ENCODE assay signal across 13 cellular contexts in the genomic region with DNA sequence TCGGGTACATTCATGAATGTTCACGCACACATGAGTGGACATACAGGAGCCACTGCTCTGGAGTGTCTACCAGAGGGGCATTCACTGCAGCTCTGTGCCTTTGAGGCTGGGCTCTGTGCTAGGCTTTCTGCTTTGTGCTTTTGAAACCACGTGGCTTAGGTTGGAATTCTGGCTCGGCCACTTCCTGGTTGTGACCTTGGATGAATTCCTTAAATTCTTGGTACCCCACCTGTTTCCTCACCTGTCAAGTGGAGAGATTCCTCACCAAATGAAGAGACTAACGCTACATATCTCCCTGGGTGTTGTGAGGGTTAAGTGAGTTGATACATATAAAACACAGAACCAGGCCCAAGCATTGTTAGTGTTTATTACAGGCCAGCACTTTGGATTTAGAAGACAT.
"Had no signal": no experiment of that assay in that cellular context is flagged by ENCODE, and none has a peak within 500 bp of the region (broad histone marks: within the 10 kb centered on the region; RNA-seq: fewer than 3 reads in every experiment).

No MANE protein-coding gene starts in this region.

- ATAC-seq: activated naive CD8-positive, alpha-beta T cell treated with anti-CD3 and anti-CD28 coated beads, Interleukin-2, amount 50 U/mL, for 24 hours had no signal

- H3K9me3 Mint-ChIP-seq: activated naive CD8-positive, alpha-beta T cell treated with anti-CD3 and anti-CD28 coated beads, Interleukin-2, amount 50 U/mL, for 24 hours; activated T-cell treated with anti-CD3 and anti-CD28 coated beads, Interleukin-2, amount 50 U/mL, for 24 hours; stimulated activated naive CD8-positive, alpha-beta T cell treated with anti-CD3 and anti-CD28 coated beads, Interleukin-15, Interleukin-2, amounts not matched to agents 100 ng/mL and 50 ng/mL, for 24 hours had no signal

- H3K27ac ChIP-seq: ascending aorta, esophagus squamous epithelium, parathyroid adenoma, testis, VCaP had no signal

- H3K36me3 ChIP-seq: ascending aorta, esophagus squamous epithelium had no signal

- H3K9me3 ChIP-seq: ascending aorta, esophagus squamous epithelium, testis had no signal

- H3K27me3 Mint-ChIP-seq: activated CD4-positive, alpha-beta T cell treated with anti-CD3 and anti-CD28 coated beads, Interleukin-2, amount 10 ng/mL, durations not matched to agents 24 days and 14 days; activated naive CD8-positive, alpha-beta T cell treated with anti-CD3 and anti-CD28 coated beads, Interleukin-2, amount 50 U/mL, for 24 hours; activated T-cell treated with anti-CD3 and anti-CD28 coated beads, Interleukin-2, amount 50 U/mL, for 24 hours; stimulated activated naive CD8-positive, alpha-beta T cell treated with anti-CD3 and anti-CD28 coated beads, Interleukin-15, Interleukin-2, amounts not matched to agents 100 ng/mL and 50 ng/mL, for 24 hours had no signal

- H3K4me3 Mint-ChIP-seq: activated CD4-positive, alpha-beta T cell treated with anti-CD3 and anti-CD28 coated beads, Interleukin-2, amount 10 ng/mL, durations not matched to agents 24 days and 14 days; activated naive CD8-positive, alpha-beta T cell treated with anti-CD3 and anti-CD28 coated beads, Interleukin-2, amount 50 U/mL, for 24 hours; activated T-cell treated with anti-CD3 and anti-CD28 coated beads, Interleukin-2, amount 50 U/mL, for 24 hours; stimulated activated naive CD8-positive, alpha-beta T cell treated with anti-CD3 and anti-CD28 coated beads, Interleukin-15, Interleukin-2, amounts not matched to agents 100 ng/mL and 50 ng/mL, for 24 hours had no signal

- DNase-seq: activated CD4-positive, alpha-beta T cell treated with anti-CD3 and anti-CD28 coated beads, Interleukin-2, amount 10 ng/mL, durations not matched to agents 24 days and 14 days; activated gamma-delta T cell treated with Interleukin-2 at 50 U/mL for 16 hours; activated naive CD8-positive, alpha-beta T cell treated with anti-CD3 and anti-CD28 coated beads, Interleukin-2, amount 50 U/mL, for 24 hours; activated T-cell treated with anti-CD3 and anti-CD28 coated beads, Interleukin-2, amount 50 U/mL, for 24 hours; esophagus squamous epithelium; foreskin fibroblast; stimulated activated CD4-positive, alpha-beta T cell treated with anti-CD3 and anti-CD28 coated beads, Interleukin-4, amount 100 ng/mL, for 1 hour; stimulated activated CD8-positive, alpha-beta memory T cell treated with anti-CD3 and anti-CD28 coated beads, Interleukin-4, amount 100 ng/mL, for 48 hours; testis had no signal

- H3K4me1 ChIP-seq: ascending aorta, parathyroid adenoma, testis had no signal

- H3K4me3 ChIP-seq: ascending aorta, esophagus squamous epithelium, testis had no signal

- H3K27me3 ChIP-seq: ascending aorta, testis had no signal

- H3K27ac Mint-ChIP-seq: activated naive CD8-positive, alpha-beta T cell treated with anti-CD3 and anti-CD28 coated beads, Interleukin-2, amount 50 U/mL, for 24 hours; activated T-cell treated with anti-CD3 and anti-CD28 coated beads, Interleukin-2, amount 50 U/mL, for 24 hours; stimulated activated naive CD8-positive, alpha-beta T cell treated with anti-CD3 and anti-CD28 coated beads, Interleukin-15, Interleukin-2, amounts not matched to agents 100 ng/mL and 50 ng/mL, for 24 hours had no signal
